In the genomic region with DNA sequence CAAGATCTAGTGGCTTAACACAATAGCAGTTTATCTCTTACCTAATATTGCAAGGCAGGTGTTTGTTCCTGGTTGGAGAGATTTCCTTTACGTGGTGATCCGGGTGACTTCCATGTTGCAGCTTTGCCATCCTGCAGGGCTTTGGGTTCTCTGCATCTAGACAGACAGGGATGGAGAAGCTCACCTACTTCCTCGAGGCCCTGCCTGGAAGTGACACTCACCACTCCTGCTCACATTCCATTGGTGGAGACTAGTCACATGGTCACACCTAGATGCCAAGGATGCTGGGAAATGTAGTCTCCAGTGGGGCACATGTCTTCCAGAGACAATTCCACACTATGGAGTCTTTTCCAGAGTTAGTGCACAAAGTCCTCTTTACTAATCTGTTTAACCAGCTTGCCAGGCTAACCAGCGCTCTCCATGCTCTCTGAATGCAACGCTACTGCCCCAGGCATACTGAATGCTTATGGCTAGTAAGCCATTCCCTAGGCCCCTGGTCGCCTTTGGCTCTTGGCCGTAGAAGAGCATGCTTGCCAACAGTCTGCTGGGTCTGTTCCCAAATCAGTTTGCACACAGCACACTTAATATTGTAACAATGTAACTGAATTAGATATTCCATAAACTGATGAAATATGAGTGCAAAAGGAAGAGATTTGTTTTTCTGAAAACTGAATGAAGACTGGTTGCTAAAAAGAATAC, we compare ENCODE assay signal across 9 cellular contexts. TPM values are rescaled to one million over a fixed set of nuclear protein-coding genes. Genes with fewer than 3 reads are reported as not detected.
DNase-seq lines count a peak whose midpoint lies in the region; ATAC-seq and TF ChIP-seq lines count a peak whose summit lies in the region.
"Had no signal": no experiment of that assay in that cellular context is flagged by ENCODE, and none has a peak within 500 bp of the region (broad histone marks: within the 10 kb centered on the region; RNA-seq: fewer than 3 reads in every experiment).

No MANE protein-coding gene starts in this region.

- H3K4me3 ChIP-seq in BLaER1, result no peak overlapping the region
- H3K4me3 ChIP-seq in esophagus squamous epithelium, result no peak overlapping the region

- H3K27me3 ChIP-seq in BLaER1 (peaks cover 4% of the 10 kb centered on the region; the same call in 1 of the 2 replicates), esophagus squamous epithelium (no peaks in the 10 kb centered on the region)

- DNase-seq in GM20000 (ENCODE audit: low spot score), result peak; percentile 83
- peak; percentile 78 for DNase-seq in NCI-H446 treated with DMSO at 0.1 percent for 48 hours (lab: John Stamatoyannopoulos, UW)
- DNase-seq in activated CD4-positive, alpha-beta T cell treated with anti-CD3 and anti-CD28 coated beads, Interleukin-2, amount 10 ng/mL, durations not matched to agents 7 days and 5 days, result peak; percentile 69
- peak; percentile 23 for DNase-seq in esophagus squamous epithelium (lab: John Stamatoyannopoulos, UW)
- DNase-seq in natural killer cell treated with Interleukin-12 subunit alpha and Interleukin-12 subunit beta and Interleukin-15 and Interleukin-18, amount 100 ng/mL, for 72 hours (ENCODE audit: low spot score), result peak; percentile 35

- TF ChIP-seq CTCF in GM20000 (IDR thresholded peaks at IDR 0.05; ENCODE audit: extremely low read depth, missing control alignments), result no peak
- no peak for TF ChIP-seq CTCF in esophagus squamous epithelium (IDR thresholded peaks at IDR 0.05)

- WGBS in esophagus squamous epithelium, 2 donors, result 67 to 70% methylated on average over 3 to 6 of the region's 7 CpGs

- H3K4me1 ChIP-seq in BLaER1 (peaks cover 5% of the 10 kb centered on the region; the same call in 1 of the 2 replicates), esophagus squamous epithelium (peaks cover 0 to 4% (median 0%) of the 10 kb centered on the region in 3 donors)

- ATAC-seq in natural killer cell treated with Interleukin-12 subunit alpha and Interleukin-12 subunit beta and Interleukin-15 and Interleukin-18, amount 100 ng/mL, for 72 hours, result peak in 1 of 2 donors; percentile 74
- ATAC-seq in HG03565 (IDR thresholded peaks at IDR 0.05; ENCODE audit: unreplicated experiment) (no peak), GM21737 (IDR thresholded peaks at IDR 0.05; ENCODE audit: unreplicated experiment) (no peak)

- intact Hi-C loops in esophagus squamous epithelium (cut with DNase I), result no loop called here

- H3K9me3 Mint-ChIP-seq in activated CD4-positive, alpha-beta T cell treated with anti-CD3 and anti-CD28 coated beads, Interleukin-2, amount 10 ng/mL, durations not matched to agents 7 days and 5 days, result peaks cover 13% of the 10 kb centered on the region
- peaks cover 4% of the 10 kb centered on the region for H3K9me3 Mint-ChIP-seq in natural killer cell treated with Interleukin-12 subunit alpha and Interleukin-12 subunit beta and Interleukin-15 and Interleukin-18, amount 100 ng/mL, for 72 hours
- H3K9me3 Mint-ChIP-seq: immature natural killer cell had no signal

- H3K36me3 ChIP-seq in BLaER1, result no peaks in the 10 kb centered on the region
- no peaks in the 10 kb centered on the region for H3K36me3 ChIP-seq in esophagus squamous epithelium

- H3K27me3 Mint-ChIP-seq in activated CD4-positive, alpha-beta T cell treated with anti-CD3 and anti-CD28 coated beads, Interleukin-2, amount 10 ng/mL, durations not matched to agents 7 days and 5 days, result peaks cover 16% of the 10 kb centered on the region
- H3K27me3 Mint-ChIP-seq in natural killer cell treated with Interleukin-12 subunit alpha and Interleukin-12 subunit beta and Interleukin-15 and Interleukin-18, amount 100 ng/mL, for 72 hours, result peaks cover 6 to 13% of the 10 kb centered on the region in 2 donors

- peak overlapping the region; percentile 22; the same call in 1 of the 2 replicates for H3K4me2 ChIP-seq in BLaER1

- POLR2A ChIA-PET in activated CD4-positive, alpha-beta T cell treated with anti-CD3 and anti-CD28 coated beads, Interleukin-2, amount 10 ng/mL, durations not matched to agents 7 days and 5 days (lab: Charles Lee), result no interaction called here

- H3K27ac Mint-ChIP-seq in activated CD4-positive, alpha-beta T cell treated with anti-CD3 and anti-CD28 coated beads, Interleukin-2, amount 10 ng/mL, durations not matched to agents 7 days and 5 days, result peak overlapping the region; percentile 33
- no peak overlapping the region for H3K27ac Mint-ChIP-seq in natural killer cell treated with Interleukin-12 subunit alpha and Interleukin-12 subunit beta and Interleukin-15 and Interleukin-18, amount 100 ng/mL, for 72 hours

- H3K27ac ChIP-seq in BLaER1, result no peak overlapping the region
- no peak overlapping the region for H3K27ac ChIP-seq in esophagus squamous epithelium

- H3K9ac ChIP-seq in BLaER1, result no peak overlapping the region

- H3K4me1 Mint-ChIP-seq in activated CD4-positive, alpha-beta T cell treated with anti-CD3 and anti-CD28 coated beads, Interleukin-2, amount 10 ng/mL, durations not matched to agents 7 days and 5 days, result peaks cover 29% of the 10 kb centered on the region
- H3K4me1 Mint-ChIP-seq in natural killer cell treated with Interleukin-12 subunit alpha and Interleukin-12 subunit beta and Interleukin-15 and Interleukin-18, amount 100 ng/mL, for 72 hours (ENCODE audit: low read depth in 2 of 2), result peaks cover 10 to 13% of the 10 kb centered on the region in 2 donors

- CTCF ChIA-PET in activated CD4-positive, alpha-beta T cell treated with anti-CD3 and anti-CD28 coated beads, Interleukin-2, amount 10 ng/mL, durations not matched to agents 7 days and 5 days (lab: Charles Lee), result interaction anchor here (1.0 kb wide), 1 partner anchor 9 kb away, joined by 3 read pairs; no protein-coding TSS in a partner anchor

- H3K9me3 ChIP-seq in BLaER1, result peaks cover 11% of the 10 kb centered on the region
- H3K9me3 ChIP-seq in esophagus squamous epithelium, result no peaks in the 10 kb centered on the region

- peaks cover 18% of the 10 kb centered on the region for H3K36me3 Mint-ChIP-seq in activated CD4-positive, alpha-beta T cell treated with anti-CD3 and anti-CD28 coated beads, Interleukin-2, amount 10 ng/mL, durations not matched to agents 7 days and 5 days (ENCODE audit: low read depth)
- H3K36me3 Mint-ChIP-seq in natural killer cell treated with Interleukin-12 subunit alpha and Interleukin-12 subunit beta and Interleukin-15 and Interleukin-18, amount 100 ng/mL, for 72 hours, result no peaks in the 10 kb centered on the region
- H3K36me3 Mint-ChIP-seq: immature natural killer cell had no signal

- no peaks in the 10 kb centered on the region for H4K20me1 ChIP-seq in BLaER1

- no peak for TF ChIP-seq POLR2A in esophagus squamous epithelium (IDR thresholded peaks at IDR 0.05)

- H3K4me3 Mint-ChIP-seq in activated CD4-positive, alpha-beta T cell treated with anti-CD3 and anti-CD28 coated beads, Interleukin-2, amount 10 ng/mL, durations not matched to agents 7 days and 5 days, result peak overlapping the region; percentile 64
- no peak overlapping the region for H3K4me3 Mint-ChIP-seq in natural killer cell treated with Interleukin-12 subunit alpha and Interleukin-12 subunit beta and Interleukin-15 and Interleukin-18, amount 100 ng/mL, for 72 hours
- H3K4me3 Mint-ChIP-seq: immature natural killer cell had no signal

RNA-seq across cellular contexts. Expression of gene KCNK15, which starts 6.7 kb away (rescaled TPM):
- not detected for total RNA-seq in activated CD4-positive, alpha-beta T cell treated with anti-CD3 and anti-CD28 coated beads, Interleukin-2, amount 10 ng/mL, durations not matched to agents 7 days and 5 days
- total RNA-seq in esophagus squamous epithelium, result 1 to 10 TPM in 1 of 4 donors, under 1 TPM in 2, not detected in 1; 0.13 to 2.5 (median 0.23) TPM
- under 1 TPM; 0.28 to 0.50 TPM for total RNA-seq in natural killer cell treated with Interleukin-12 subunit alpha and Interleukin-12 subunit beta and Interleukin-15 and Interleukin-18, amount 100 ng/mL, for 72 hours

RNA-seq across cellular contexts. Expression of gene CCN5, which starts 23.8 kb away (rescaled TPM):
- not detected for total RNA-seq in activated CD4-positive, alpha-beta T cell treated with anti-CD3 and anti-CD28 coated beads, Interleukin-2, amount 10 ng/mL, durations not matched to agents 7 days and 5 days
- 10 to 100 TPM in 3 of 4 donors, 1 to 10 TPM in 1; 6.7 to 83.9 (median 31.0) TPM for total RNA-seq in esophagus squamous epithelium
- not detected for total RNA-seq in natural killer cell treated with Interleukin-12 subunit alpha and Interleukin-12 subunit beta and Interleukin-15 and Interleukin-18, amount 100 ng/mL, for 72 hours

Comparison
In these comparisons a context has a peak if more than half of its experiments do, and no peak if none do; other contexts are left out.
1. DNase-seq: peak in every context shown above with its lines; median percentile 83 in GM20000; 78 in NCI-H446 treated with DMSO at 0.1 percent for 48 hours; 69 in activated CD4-positive, alpha-beta T cell treated with anti-CD3 and anti-CD28 coated beads, Interleukin-2, amount 10 ng/mL, durations not matched to agents 7 days and 5 days; 35 in natural killer cell treated with Interleukin-12 subunit alpha and Interleukin-12 subunit beta and Interleukin-15 and Interleukin-18, amount 100 ng/mL, for 72 hours; 23 in esophagus squamous epithelium.
2. RNA of gene CCN5, which starts 23.8 kb away (total RNA-seq): 6.7 to 83.9 TPM in esophagus squamous epithelium; not detected in activated CD4-positive, alpha-beta T cell treated with anti-CD3 and anti-CD28 coated beads, Interleukin-2, amount 10 ng/mL, durations not matched to agents 7 days and 5 days and not detected in natural killer cell treated with Interleukin-12 subunit alpha and Interleukin-12 subunit beta and Interleukin-15 and Interleukin-18, amount 100 ng/mL, for 72 hours; every median in the first group is over 4 times any median in the second.